9 cellular contexts compared by ENCODE assay signal in the genomic region with DNA sequence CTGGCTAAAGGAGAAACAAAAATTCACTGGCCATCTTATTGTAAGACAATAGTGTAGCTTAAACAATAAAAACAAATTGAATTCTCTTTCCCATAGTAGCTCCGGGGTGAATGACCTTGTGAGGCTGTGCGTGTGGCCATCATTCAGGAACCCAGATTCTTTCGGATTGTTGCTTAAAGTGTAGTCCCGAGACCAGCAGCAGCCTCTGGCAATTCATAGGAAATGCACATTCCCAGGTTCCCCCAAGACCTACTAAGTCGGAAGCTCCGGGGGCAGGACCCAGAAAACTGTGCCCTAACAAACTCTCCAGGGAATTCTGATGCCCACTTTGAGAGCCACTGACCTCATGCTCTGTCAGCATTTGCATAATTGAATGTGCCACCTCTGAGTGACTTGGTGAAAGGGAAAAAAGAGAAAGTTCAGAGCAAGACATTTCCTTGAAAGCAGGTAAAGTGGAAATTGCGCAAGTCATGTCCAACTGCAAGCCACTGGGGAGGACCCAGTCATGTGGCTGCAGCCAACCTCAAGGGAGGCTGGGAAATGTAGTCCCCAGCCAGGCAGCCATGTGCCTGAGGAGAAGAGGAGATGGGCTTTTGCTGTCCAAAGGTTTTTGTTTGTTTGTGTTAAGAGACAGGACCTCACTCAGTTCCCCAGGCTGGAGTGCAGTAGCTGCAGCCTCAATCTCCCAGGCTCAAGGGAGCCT. TPM values are rescaled to one million over a fixed set of nuclear protein-coding genes. Genes with fewer than 3 reads are reported as not detected.
DNase-seq lines count a peak whose midpoint lies in the region; ATAC-seq and TF ChIP-seq lines count a peak whose summit lies in the region.
"Had no signal": no experiment of that assay in that cellular context is flagged by ENCODE, and none has a peak within 500 bp of the region (broad histone marks: within the 10 kb centered on the region; RNA-seq: fewer than 3 reads in every experiment).

No MANE protein-coding gene starts in this region.

- no peaks in the 10 kb centered on the region for H3K79me2 ChIP-seq in OCI-LY3 (ENCODE audit: low read length)
- no peaks in the 10 kb centered on the region for H3K79me2 ChIP-seq in fibroblast of lung (ENCODE audit: control insufficient read depth, insufficient read depth, low read length)
- H3K79me2 ChIP-seq in neural progenitor cell (ENCODE audit: low read depth) = no peaks in the 10 kb centered on the region

- ATAC-seq in GM18907 (IDR thresholded peaks at IDR 0.05; ENCODE audit: unreplicated experiment) = no peak
- no peak for ATAC-seq in HG03159 (IDR thresholded peaks at IDR 0.05; ENCODE audit: unreplicated experiment)
- ATAC-seq: Panc1 had no signal

- TF ChIP-seq CTCF in OCI-LY3 (IDR thresholded peaks at IDR 0.05; ENCODE audit: low read depth, low read length) = no peak
- no peak for TF ChIP-seq CTCF in fibroblast of lung (conservative IDR thresholded peaks at IDR 0.05 in 1 of 2, IDR thresholded peaks at IDR 0.05 in 1 of 2; ENCODE audit: low read depth in 1 of 2, low read length in 2 of 2)
- TF ChIP-seq CTCF in neural progenitor cell (IDR thresholded peaks at IDR 0.05) = no peak

- H3K36me3 ChIP-seq in OCI-LY3 (replicated peaks; ENCODE audit: low read depth, low read length) (no peaks in the 10 kb centered on the region), fibroblast of lung (ENCODE audit: control insufficient read depth, insufficient read depth, low read length) (no peaks in the 10 kb centered on the region), neural progenitor cell (no peaks in the 10 kb centered on the region)

- H3K4me1 Mint-ChIP-seq in neural progenitor cell = peaks cover 8% of the 10 kb centered on the region

- H3K36me3 Mint-ChIP-seq in neural progenitor cell = no peaks in the 10 kb centered on the region

- H3K27me3 Mint-ChIP-seq in neural progenitor cell (ENCODE audit: insufficient read depth, low read depth) = peaks cover 9% of the 10 kb centered on the region

- H3K27me3 ChIP-seq in OCI-LY3 (ENCODE audit: low read depth, low read length) (peaks cover 4% of the 10 kb centered on the region; the same call in 1 of the 2 replicates), fibroblast of lung (ENCODE audit: control insufficient read depth, insufficient read depth, low read length) (no peaks in the 10 kb centered on the region), neural progenitor cell (no peaks in the 10 kb centered on the region)

- H3K9me3 ChIP-seq in OCI-LY3 (ENCODE audit: insufficient read depth, low read length) (peaks cover 15% of the 10 kb centered on the region; the same call in 1 of the 2 replicates), fibroblast of lung (ENCODE audit: control insufficient read depth, insufficient read depth, low read depth, low read length) (no peaks in the 10 kb centered on the region), neural progenitor cell (ENCODE audit: low read depth) (peaks cover 8% of the 10 kb centered on the region)

- peak; percentile 18 for DNase-seq in NCI-H510A treated with DMSO at 0.1 percent for 48 hours (lab: John Stamatoyannopoulos, UW)
- DNase-seq in NCI-H510A (lab: John Stamatoyannopoulos, UW) = no peak
- DNase-seq in fibroblast of lung (ENCODE audit: low read depth in 2 of 2) = peak; percentile 15 to 49
- DNase-seq in neural progenitor cell (ENCODE audit: low spot score) = peak; percentile 51
- DNase-seq in AG08395 (ENCODE audit: low spot score) = no peak

- H3K27ac ChIP-seq in OCI-LY3 (ENCODE audit: low read length) (no peak overlapping the region), fibroblast of lung (ENCODE audit: insufficient read depth, low read length) (no peak overlapping the region), neural progenitor cell (no peak overlapping the region)

- no peak overlapping the region for H3K4me3 Mint-ChIP-seq in neural progenitor cell

- H3K9me3 Mint-ChIP-seq in neural progenitor cell = peaks cover 21% of the 10 kb centered on the region

- peak overlapping the region; percentile 27 for H3K4me2 ChIP-seq in OCI-LY3 (ENCODE audit: low read length)
- no peak overlapping the region for H3K4me2 ChIP-seq in fibroblast of lung (ENCODE audit: extremely low read depth, insufficient read depth, low read length)
- peak overlapping the region; percentile 62 for H3K4me2 ChIP-seq in neural progenitor cell

- no peak overlapping the region for H3K27ac Mint-ChIP-seq in neural progenitor cell

- H2AFZ ChIP-seq in OCI-LY3 (ENCODE audit: low read depth, low read length) (peak overlapping the region; percentile 9; the same call in 1 of the 2 replicates), fibroblast of lung (ENCODE audit: low read length) (no peak overlapping the region), neural progenitor cell (replicated peaks) (peak overlapping the region; percentile 85)

- H3K9ac ChIP-seq in OCI-LY3 (ENCODE audit: low read length) (no peak overlapping the region), fibroblast of lung (ENCODE audit: insufficient read depth, low read length) (no peak overlapping the region), neural progenitor cell (no peak overlapping the region)

- H4K20me1 ChIP-seq in OCI-LY3 (ENCODE audit: insufficient read depth, low read length) = no peaks in the 10 kb centered on the region
- H4K20me1 ChIP-seq in fibroblast of lung (ENCODE audit: control insufficient read depth, extremely low read depth, insufficient read depth, low read length) = no peaks in the 10 kb centered on the region
- no peaks in the 10 kb centered on the region for H4K20me1 ChIP-seq in neural progenitor cell (ENCODE audit: low read depth)

- H3K4me3 ChIP-seq in OCI-LY3 (ENCODE audit: low read length) (peak overlapping the region; percentile 2; the same call in 1 of the 2 replicates), fibroblast of lung (replicated peaks in 1 of 4; ENCODE audit: control extremely low read depth in 1 of 4, insufficient read depth in 1 of 4, low read depth in 3 of 4, low read length in 4 of 4) (no peak overlapping the region), neural progenitor cell (peak overlapping the region; percentile 20)

- H3K4me1 ChIP-seq in OCI-LY3 (ENCODE audit: low read length) (no peaks in the 10 kb centered on the region), fibroblast of lung (ENCODE audit: control insufficient read depth, extremely low read depth, insufficient read depth, low read length) (no peaks in the 10 kb centered on the region), neural progenitor cell (no peaks in the 10 kb centered on the region)

- no peaks in the 10 kb centered on the region for H3F3A ChIP-seq in neural progenitor cell (ENCODE audit: low read depth)

RNA-seq across cellular contexts. Expression of gene PNMA8B, which starts 50.7 kb away (rescaled TPM):
- total RNA-seq in fibroblast of lung (1.3 and 1.7 TPM in 2 replicates), neural progenitor cell (ENCODE audit: low replicate concordance) (0.09 and 3.9 TPM in 2 replicates)
- 0.12 and 0.14 TPM in 2 replicates for polyA plus RNA-seq in fibroblast of lung
- 0.31 and 0.70 TPM in 2 replicates for polyA plus RNA-seq in fibroblast of lung (2012)
- 0.08 and 1.0 TPM in 2 replicates for polyA minus RNA-seq in fibroblast of lung (ENCODE audit: low replicate concordance)

RNA-seq across cellular contexts. Expression of gene CALM3, which starts 54.8 kb away (rescaled TPM):
- total RNA-seq in fibroblast of lung (92.5 and 160 TPM in 2 replicates), neural progenitor cell (ENCODE audit: low replicate concordance) (373 and 403 TPM in 2 replicates)
- polyA plus RNA-seq in fibroblast of lung = 901 and 1,408 TPM in 2 replicates
- polyA plus RNA-seq in fibroblast of lung (2012) = 511 and 655 TPM in 2 replicates
- 254 and 316 TPM in 2 replicates for polyA minus RNA-seq in fibroblast of lung (ENCODE audit: low replicate concordance)

Comparison
In these comparisons a context has a peak if more than half of its experiments do, and no peak if none do; other contexts are left out.
1. DNase-seq: peak in NCI-H510A treated with DMSO at 0.1 percent for 48 hours (single experiment), fibroblast of lung (2 of 2) and neural progenitor cell (single experiment); none in NCI-H510A (single experiment) and AG08395 (single experiment).
2. H3K4me3 ChIP-seq: peak in OCI-LY3 (single experiment) and neural progenitor cell (single experiment); none in fibroblast of lung (0 of 4).